ENCODE assay signal across 24 cellular contexts in the genomic region with DNA sequence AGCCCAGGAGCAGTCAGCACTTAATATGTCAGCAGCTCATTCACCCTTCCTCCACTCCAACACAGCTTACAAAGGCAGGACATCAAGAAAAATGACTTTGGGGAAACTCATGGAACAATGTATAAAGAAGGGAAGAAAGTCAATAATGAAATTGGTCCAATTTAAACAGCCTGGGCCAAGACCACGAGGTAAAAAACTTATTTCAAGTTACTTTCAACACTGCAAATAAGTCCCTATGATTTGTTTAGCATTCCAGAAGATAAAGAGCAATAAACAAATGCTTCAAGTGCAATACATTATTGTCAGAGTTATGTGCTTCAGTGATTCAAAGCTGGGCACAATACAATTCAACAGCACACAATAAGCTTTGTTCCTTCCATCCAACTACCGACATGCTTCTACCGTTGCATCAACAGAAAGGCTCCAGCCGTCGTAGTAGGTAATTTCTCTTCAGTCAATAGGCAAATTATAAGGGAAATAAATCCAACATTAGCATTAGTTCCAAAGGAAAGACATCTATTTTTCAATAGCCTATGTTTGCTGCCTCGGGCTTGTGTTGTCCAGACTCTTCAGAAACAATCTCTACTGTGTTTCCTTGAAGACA.
"Had no signal": no experiment of that assay in that cellular context is flagged by ENCODE, and none has a peak within 500 bp of the region (broad histone marks: within the 10 kb centered on the region; RNA-seq: fewer than 3 reads in every experiment).

No MANE protein-coding gene starts in this region.

- ATAC-seq: gastrocnemius medialis; mucosa of descending colon; right lobe of liver; stimulated activated naive CD8-positive, alpha-beta T cell treated with anti-CD3 and anti-CD28 coated beads, Interleukin-15, Interleukin-2, amounts not matched to agents 100 U/mL and 50 U/mL, for 24 hours had no signal

- H3K4me1 ChIP-seq: ascending aorta, esophagus squamous epithelium, gastrocnemius medialis, left ventricle myocardium inferior, right lobe of liver, testis, transverse colon, uterus had no signal

- DNase-seq: activated CD4-positive, alpha-beta T cell treated with anti-CD3 and anti-CD28 coated beads for 48 hours; activated CD4-positive, alpha-beta T cell treated with anti-CD3 and anti-CD28 coated beads, Interleukin-2, amount 50 U/mL, for 48 hours; activated CD8-positive, alpha-beta memory T cell treated with anti-CD3 and anti-CD28 coated beads for 24 hours; activated effector memory CD4-positive, alpha-beta T cell treated with Interleukin-2 at 50 U/mL for 16 hours; activated naive CD4-positive, alpha-beta T cell treated with anti-CD3 and anti-CD28 coated beads for 36 hours; activated naive CD8-positive, alpha-beta T cell treated with anti-CD3 and anti-CD28 coated beads for 36 hours; dermis blood vessel endothelial cell; effector CD4-positive, alpha-beta T cell; esophagus squamous epithelium; gastrocnemius medialis; glutamatergic neuron; left ventricle myocardium inferior; mucosa of descending colon; right lobe of liver; stimulated activated CD4-positive, alpha-beta T cell treated with anti-CD3 and anti-CD28 coated beads, Interleukin-12 subunit alpha, Interleukin-12 subunit beta, amount 100 ng/mL, for 4 hours; stimulated activated CD4-positive, alpha-beta T cell treated with anti-CD3 and anti-CD28 coated beads, Interleukin-4, amount 100 ng/mL, for 1 hour; stimulated activated naive CD8-positive, alpha-beta T cell treated with anti-CD3 and anti-CD28 coated beads, Interleukin-15, Interleukin-2, amounts not matched to agents 100 U/mL and 50 U/mL, for 24 hours; testis; transverse colon; uterus had no signal

- H3K9me3 ChIP-seq: ascending aorta, esophagus squamous epithelium, gastrocnemius medialis, mucosa of descending colon, right lobe of liver, testis, transverse colon, uterus had no signal

- H3K27ac ChIP-seq: ascending aorta, esophagus squamous epithelium, gastrocnemius medialis, left ventricle myocardium inferior, right lobe of liver, testis, transverse colon, uterus, VCaP had no signal

- H3K27me3 ChIP-seq: ascending aorta, esophagus squamous epithelium, gastrocnemius medialis, right lobe of liver, testis, transverse colon, uterus had no signal

- H3K36me3 ChIP-seq: ascending aorta, esophagus squamous epithelium, gastrocnemius medialis, left ventricle myocardium inferior, right lobe of liver, transverse colon, uterus had no signal

- H3K4me3 ChIP-seq: ascending aorta, esophagus squamous epithelium, gastrocnemius medialis, left ventricle myocardium inferior, lung, mucosa of descending colon, right lobe of liver, skin epidermis, testis, transverse colon, uterus had no signal
